ENCODE assay signal across 31 cellular contexts in genomic region chr17:55843785-55844184, GRCh38.
"Had no signal": no experiment of that assay in that cellular context is flagged by ENCODE, and none has a peak within 500 bp of the region (broad histone marks: within the 10 kb centered on the region; RNA-seq: fewer than 3 reads in every experiment).

No MANE protein-coding gene starts in this region.

- H3K4me1 ChIP-seq: adrenal gland, body of pancreas, breast epithelium had no signal

- H3K4me3 ChIP-seq: adrenal gland, body of pancreas, breast epithelium had no signal

- DNase-seq: activated B cell treated with CpG ODN at 0.5 μM for 24 hours; activated CD4-positive, alpha-beta memory T cell treated with anti-CD3 and anti-CD28 coated beads for 36 hours; activated CD4-positive, alpha-beta T cell treated with anti-CD3 and anti-CD28 coated beads for 4 hours; activated CD4-positive, alpha-beta T cell treated with anti-CD3 and anti-CD28 coated beads, Interleukin-2, amount 10 ng/mL, durations not matched to agents 24 days and 14 days; activated CD4-positive, alpha-beta T cell treated with anti-CD3 and anti-CD28 coated beads, Interleukin-2, amount 50 U/mL, for 1 hour; activated CD4-positive, alpha-beta T cell treated with anti-CD3 and anti-CD28 coated beads, Interleukin-2, amount 50 U/mL, for 4 hours; activated CD4-positive, CD25-positive, alpha-beta regulatory T cell treated with anti-CD3 and anti-CD28 coated beads, Interleukin-2, amount 50 U/mL, for 72 hours; activated CD8-positive, alpha-beta memory T cell treated with anti-CD3 and anti-CD28 coated beads, Interleukin-2, amount 50 U/mL, for 4 hours; activated CD8-positive, alpha-beta T cell treated with anti-CD3 and anti-CD28 coated beads for 36 hours; activated effector memory CD4-positive, alpha-beta T cell treated with anti-CD3 and anti-CD28 coated beads, Interleukin-2, amount 50 U/mL, for 16 hours; activated gamma-delta T cell treated with Interleukin-2 at 50 U/mL for 16 hours; activated naive CD4-positive, alpha-beta T cell; activated naive CD4-positive, alpha-beta T cell treated with anti-CD3 and anti-CD28 coated beads for 36 hours; activated naive CD4-positive, alpha-beta T cell treated with anti-CD3 and anti-CD28 coated beads, Interleukin-2, amount 50 U/mL, for 16 hours; activated naive CD8-positive, alpha-beta T cell treated with anti-CD3 and anti-CD28 coated beads for 36 hours; activated T-cell treated with anti-CD3 and anti-CD28 coated beads for 4 hours; activated T-cell treated with anti-CD3 and anti-CD28 coated beads, Interleukin-2, amount 50 U/mL, for 1 hour; activated T-cell treated with anti-CD3 and anti-CD28 coated beads, Interleukin-2, amount 50 U/mL, for 4 hours; activated T-cell treated with anti-CD3 and anti-CD28 coated beads, Interleukin-2, amount 50 U/mL, for 72 hours; adrenal gland; amniotic stem cell; aorta; body of pancreas; brain microvascular endothelial cell; central memory CD4-positive, alpha-beta T cell; T-helper 2 cell; T-helper 9 cell had no signal

- H3K36me3 ChIP-seq: adrenal gland, brain microvascular endothelial cell, breast epithelium had no signal

- ATAC-seq: activated CD8-positive, alpha-beta T cell treated with anti-CD3 and anti-CD28 coated beads for 36 hours; activated naive CD4-positive, alpha-beta T cell treated with anti-CD3 and anti-CD28 coated beads, Interleukin-2, amount 50 U/mL, for 72 hours; activated T-cell treated with anti-CD3 and anti-CD28 coated beads, Interleukin-2, amount 50 U/mL, for 4 hours; activated T-cell treated with anti-CD3 and anti-CD28 coated beads, Interleukin-2, amount 50 U/mL, for 72 hours; activated T-helper 17 cell treated with anti-CD3 and anti-CD28 coated beads, Interleukin-2, amount 50 U/mL, for 72 hours; body of pancreas had no signal

- H3K27ac ChIP-seq: adrenal gland, body of pancreas, brain microvascular endothelial cell, breast epithelium had no signal

- H3K9me3 ChIP-seq: adrenal gland, body of pancreas, breast epithelium had no signal

- FAIRE-seq: astrocyte had no signal

- H3K27me3 ChIP-seq: adrenal gland, body of pancreas, brain microvascular endothelial cell, breast epithelium had no signal
